Comparison of ENCODE assay signal across 8 cellular contexts in the genomic region with DNA sequence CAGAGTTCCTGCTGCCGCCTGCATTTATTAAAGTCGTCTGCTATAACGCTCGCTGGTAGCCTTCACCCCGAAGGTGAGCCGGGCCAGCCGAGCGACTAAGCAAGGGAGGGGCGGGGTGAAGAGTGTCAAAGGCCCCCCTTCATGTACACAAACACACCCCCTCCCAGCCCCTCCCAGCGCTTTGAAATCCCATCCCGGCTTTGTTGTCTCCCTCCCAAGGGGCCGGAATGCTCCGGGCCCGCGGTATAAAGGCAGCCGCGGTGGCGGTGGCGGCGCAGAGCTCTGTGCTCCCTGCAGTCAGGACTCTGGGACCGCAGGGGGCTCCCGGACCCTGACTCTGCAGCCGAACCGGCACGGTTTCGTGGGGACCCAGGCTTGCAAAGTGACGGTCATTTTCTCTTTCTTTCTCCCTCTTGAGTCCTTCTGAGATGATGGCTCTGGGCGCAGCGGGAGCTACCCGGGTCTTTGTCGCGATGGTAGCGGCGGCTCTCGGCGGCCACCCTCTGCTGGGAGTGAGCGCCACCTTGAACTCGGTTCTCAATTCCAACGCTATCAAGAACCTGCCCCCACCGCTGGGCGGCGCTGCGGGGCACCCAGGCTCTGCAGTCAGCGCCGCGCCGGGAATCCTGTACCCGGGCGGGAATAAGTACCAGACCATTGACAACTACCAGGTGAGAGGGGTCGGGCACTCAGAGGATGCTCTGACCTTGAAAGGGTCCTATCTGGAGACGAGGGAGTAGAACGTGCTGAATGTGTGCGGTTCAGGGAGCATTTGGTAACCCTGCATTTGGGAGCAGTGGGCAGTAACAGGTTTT. TPM values are rescaled to one million over a fixed set of nuclear protein-coding genes. Genes with fewer than 3 reads are reported as not detected.
DNase-seq lines count a peak whose midpoint lies in the region; ATAC-seq and TF ChIP-seq lines count a peak whose summit lies in the region.

A gene with protein sequence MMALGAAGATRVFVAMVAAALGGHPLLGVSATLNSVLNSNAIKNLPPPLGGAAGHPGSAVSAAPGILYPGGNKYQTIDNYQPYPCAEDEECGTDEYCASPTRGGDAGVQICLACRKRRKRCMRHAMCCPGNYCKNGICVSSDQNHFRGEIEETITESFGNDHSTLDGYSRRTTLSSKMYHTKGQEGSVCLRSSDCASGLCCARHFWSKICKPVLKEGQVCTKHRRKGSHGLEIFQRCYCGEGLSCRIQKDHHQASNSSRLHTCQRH (plus strand): TSS at position 275 of the 815 bp plus-strand sequence. CDS start 154 bp downstream, at position 429.

- H3K4me2 ChIP-seq in Karpas-422 (ENCODE audit: low read depth, low read length, poor library complexity, severe bottlenecking), result no peak within 1 kb of the TSS

- H3K4me3 ChIP-seq in A673 (ENCODE audit: low read depth, low read length, poor library complexity, severe bottlenecking) (peak within 1 kb of the TSS; percentile 57), Karpas-422 (ENCODE audit: low read length) (no peak within 1 kb of the TSS)

- POLR2A ChIA-PET in A673 (lab: Charles Lee; ENCODE audit: low non-redundant PET), result no interaction called here

- H3K27me3 Mint-ChIP-seq in activated naive CD8-positive, alpha-beta T cell treated with anti-CD3 and anti-CD28 coated beads for 36 hours, result peaks cover 65% of the 10 kb centered on the region

- H3K4me1 ChIP-seq in A673 (ENCODE audit: insufficient read depth, low read length, poor library complexity, severe bottlenecking) (peaks cover 4% of the 10 kb centered on the region), Karpas-422 (ENCODE audit: low read length) (no peaks in the 10 kb centered on the region)

- CTCF ChIA-PET in A673 (lab: Charles Lee), result no interaction called here

- ATAC-seq in GM18505 (IDR thresholded peaks at IDR 0.05; ENCODE audit: unreplicated experiment) (peak; percentile 68), Right ventricle myocardium superior (ENCODE audit: poor library complexity) (peak; percentile 89), GM21619 (IDR thresholded peaks at IDR 0.05; ENCODE audit: unreplicated experiment) (no peak)

- H3K4me1 Mint-ChIP-seq in activated naive CD8-positive, alpha-beta T cell treated with anti-CD3 and anti-CD28 coated beads for 36 hours, result peaks cover 5% of the 10 kb centered on the region

- no peaks in the 10 kb centered on the region for H4K20me1 ChIP-seq in Karpas-422 (ENCODE audit: insufficient read depth, low read depth, low read length)

- no peaks in the 10 kb centered on the region for H3K9me3 Mint-ChIP-seq in activated naive CD8-positive, alpha-beta T cell treated with anti-CD3 and anti-CD28 coated beads for 36 hours

- H2AFZ ChIP-seq in Karpas-422 (ENCODE audit: low read length), result no peak within 1 kb of the TSS

- no peaks in the 10 kb centered on the region for H3K79me2 ChIP-seq in Karpas-422 (ENCODE audit: low read length)

- no peaks in the 10 kb centered on the region for H3K36me3 ChIP-seq in A673 (ENCODE audit: insufficient read depth, low read length, poor library complexity, severe bottlenecking)
- H3K36me3 ChIP-seq in Karpas-422 (ENCODE audit: insufficient read depth, low read length), result no peaks in the 10 kb centered on the region

- BruUV-seq in A673 (replicated peaks; lab: Mats Ljungman, UMichigan), result no TSS peak

- TF ChIP-seq POLR2A in GM18505 (IDR thresholded peaks at IDR 0.05; ENCODE audit: borderline replicate concordance, extremely low read depth, insufficient read depth, insufficient read length), result no peak

- DNase-seq in A673 (ENCODE audit: low spot score) (peak; percentile 77), Right ventricle myocardium superior (peak; percentile 63), occipital lobe (lab: John Stamatoyannopoulos, UW) (peak; percentile 14), Karpas-422 (no peak)
- peak; percentile 25 for DNase-seq in activated naive CD8-positive, alpha-beta T cell treated with anti-CD3 and anti-CD28 coated beads for 36 hours

- TF ChIP-seq CTCF in A673 (conservative IDR thresholded peaks at IDR 0.05; ENCODE audit: low read depth, low read length) (peak; percentile 83), LNCAP (IDR thresholded peaks at IDR 0.05) (peak; percentile 44; the same call in 1 of the 2 replicates)

- peaks cover 58% of the 10 kb centered on the region for H3K27me3 ChIP-seq in A673 (replicated peaks; ENCODE audit: insufficient read depth, low read depth, low read length, poor library complexity)
- no peaks in the 10 kb centered on the region for H3K27me3 ChIP-seq in Karpas-422 (ENCODE audit: low read length)

- no peaks in the 10 kb centered on the region for H3K9me2 ChIP-seq in Karpas-422 (replicated peaks; ENCODE audit: insufficient read depth, low read length)

- intact Hi-C loops in A673 (cut with micrococcal nuclease; ENCODE audit: unreplicated experiment), result no loop called here
- intact Hi-C loops in Right ventricle myocardium superior (cut with DNase I), result no loop called here

- H3K4me3 Mint-ChIP-seq in activated naive CD8-positive, alpha-beta T cell treated with anti-CD3 and anti-CD28 coated beads for 36 hours, result no peak within 1 kb of the TSS

- H3K9me3 ChIP-seq in A673 (ENCODE audit: low read depth, low read length, poor library complexity, severe bottlenecking) (no peaks in the 10 kb centered on the region), Karpas-422 (ENCODE audit: low read length) (peaks cover 6% of the 10 kb centered on the region; the same call in 1 of the 2 replicates)

- no peak within 1 kb of the TSS for H3K27ac Mint-ChIP-seq in activated naive CD8-positive, alpha-beta T cell treated with anti-CD3 and anti-CD28 coated beads for 36 hours

- H3K27ac ChIP-seq in A673 (ENCODE audit: low read depth, low read length, poor library complexity, severe bottlenecking) (no peak within 1 kb of the TSS), Karpas-422 (ENCODE audit: low read length) (no peak within 1 kb of the TSS)

- no peaks in the 10 kb centered on the region for H3K36me3 Mint-ChIP-seq in activated naive CD8-positive, alpha-beta T cell treated with anti-CD3 and anti-CD28 coated beads for 36 hours

- H3K9ac ChIP-seq in Karpas-422 (ENCODE audit: low read length), result no peak within 1 kb of the TSS

RNA-seq across cellular contexts. Expression of the gene that starts here (rescaled TPM):
- total RNA-seq in A673 (2021), result 0.28 and 1.3 TPM in 2 replicates
- not detected for total RNA-seq in activated naive CD8-positive, alpha-beta T cell treated with anti-CD3 and anti-CD28 coated beads for 36 hours
- total RNA-seq in Right ventricle myocardium superior, result not detected
- total RNA-seq in occipital lobe, result 4.5 TPM
- total RNA-seq in Karpas-422 (2014; rRNA removed; shearing (Covaris generic); ENCODE audit: low replicate concordance), result not detected in 2 replicates

Comparison
In these comparisons a context has a peak if more than half of its experiments do, and no peak if none do; other contexts are left out.
1. Peak in DNase-seq in activated naive CD8-positive, alpha-beta T cell treated with anti-CD3 and anti-CD28 coated beads for 36 hours; RNA of the gene not detected or under 1 TPM.
2. Peak in DNase-seq and ATAC-seq in Right ventricle myocardium superior; RNA of the gene not detected or under 1 TPM.